In the genomic region with DNA sequence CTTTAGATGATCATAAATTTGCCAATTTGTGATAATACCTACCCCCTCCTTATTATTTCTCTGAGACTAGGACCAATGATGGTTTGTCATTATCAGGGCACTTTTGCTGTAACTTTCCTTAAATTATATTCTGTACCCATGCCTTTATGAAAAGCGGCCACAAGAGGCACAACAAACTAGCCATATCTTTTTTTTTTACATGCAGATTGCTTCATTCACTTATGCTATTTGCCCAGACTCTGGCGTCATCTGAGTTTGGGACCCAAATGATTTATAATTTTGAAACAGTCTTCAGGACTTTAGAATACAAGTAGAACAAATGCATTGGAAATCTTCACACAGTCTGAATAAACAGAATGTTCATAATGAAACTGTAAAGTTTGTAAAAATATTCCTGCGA, we compare ENCODE assay signal across 16 cellular contexts.
A peak's percentile ranks its signal among the peaks of the same experiment; 100 is the strongest.
DNase-seq lines count a peak whose midpoint lies in the region; ATAC-seq and TF ChIP-seq lines count a peak whose summit lies in the region.
"Had no signal": no experiment of that assay in that cellular context is flagged by ENCODE, and none has a peak within 500 bp of the region (broad histone marks: within the 10 kb centered on the region; RNA-seq: fewer than 3 reads in every experiment).

No MANE protein-coding gene starts in this region.

- DNase-seq in GM06990 (ENCODE audit: extremely low read depth, insufficient read length) (no peak), LNCaP clone FGC (ENCODE audit: low read depth) (no peak), neural crest cell (ENCODE audit: low read depth, low spot score) (no peak), gastrocnemius medialis (no peak)
- DNase-seq: activated effector memory CD4-positive, alpha-beta T cell treated with Interleukin-2 at 50 U/mL for 16 hours; GDM1; left lung; NCI-H1092; NCI-H226; WERI-Rb-1 had no signal

- TF ChIP-seq POLR2A in gastrocnemius medialis (IDR thresholded peaks at IDR 0.05): no peak

- in situ Hi-C loops in gastrocnemius medialis (cut with MboI; ENCODE audit: low sequenced_read_pairs in 4 of 4): no loop called here

- H3K27ac ChIP-seq in VCaP (no peak overlapping the region), gastrocnemius medialis (no peak overlapping the region)
- H3K27ac ChIP-seq: esophagus muscularis mucosa, left lung, WERI-Rb-1 had no signal

- no peaks in the 10 kb centered on the region for H3K27me3 Mint-ChIP-seq in neural crest cell (ENCODE audit: low read depth)
- H3K27me3 Mint-ChIP-seq: dendritic cell treated with granulocyte-macrophage colony-stimulating factor and Interleukin-4, amounts not matched to agents 40 ng/mL and 50 ng/mL, for 4 days; progenitor cell of endocrine pancreas had no signal

- H3K4me1 ChIP-seq in gastrocnemius medialis: no peaks in the 10 kb centered on the region
- H3K4me1 ChIP-seq: esophagus muscularis mucosa had no signal

- no peaks in the 10 kb centered on the region for H3K9me3 Mint-ChIP-seq in neural crest cell

- H3K4me3 Mint-ChIP-seq in neural crest cell: no peak overlapping the region
- H3K4me3 Mint-ChIP-seq: dendritic cell treated with granulocyte-macrophage colony-stimulating factor and Interleukin-4, amounts not matched to agents 40 ng/mL and 50 ng/mL, for 4 days had no signal

- no peak for ATAC-seq in GM19452 (IDR thresholded peaks at IDR 0.05; ENCODE audit: unreplicated experiment)
- no peak for ATAC-seq in gastrocnemius medialis
- no peak for ATAC-seq in HG02798 (IDR thresholded peaks at IDR 0.05; ENCODE audit: poor library complexity, unreplicated experiment)
- ATAC-seq: left lung had no signal

- H3K36me3 Mint-ChIP-seq in neural crest cell (ENCODE audit: low read depth): no peaks in the 10 kb centered on the region

- no peak overlapping the region for H3K4me3 ChIP-seq in GM06990 (replicated peaks; ENCODE audit: low read depth, low read length)
- no peak overlapping the region for H3K4me3 ChIP-seq in LNCaP clone FGC (ENCODE audit: low read depth, low read length)
- H3K4me3 ChIP-seq in gastrocnemius medialis: no peak overlapping the region
- H3K4me3 ChIP-seq: esophagus muscularis mucosa, left lung had no signal

- peak; percentile 27 for TF ChIP-seq CTCF in GM06990 (IDR thresholded peaks at IDR 0.05; ENCODE audit: insufficient read depth, low read length, poor library complexity, severe bottlenecking)
- peak; percentile 15; the same call in 1 of the 2 replicates for TF ChIP-seq CTCF in LNCaP clone FGC (IDR thresholded peaks at IDR 0.05; ENCODE audit: control insufficient read depth, extremely low read depth, insufficient read depth)
- peak; percentile 33; the same call in 1 of the 2 replicates for TF ChIP-seq CTCF in VCaP (conservative IDR thresholded peaks at IDR 0.05)
- peak; percentile 30 for TF ChIP-seq CTCF in neural crest cell (conservative IDR thresholded peaks at IDR 0.05)
- no peak for TF ChIP-seq CTCF in gastrocnemius medialis (IDR thresholded peaks at IDR 0.05 in 4 of 5, conservative IDR thresholded peaks at IDR 0.05 in 1 of 5)

- intact Hi-C loops in gastrocnemius medialis (cut with DNase I; ENCODE audit: low total_unique reads): no loop called here

- no peaks in the 10 kb centered on the region for H3K9me3 ChIP-seq in gastrocnemius medialis
- H3K9me3 ChIP-seq: esophagus muscularis mucosa, left lung had no signal

- H3K4me1 Mint-ChIP-seq in neural crest cell: peaks cover 4% of the 10 kb centered on the region

- no peak overlapping the region for H3K27ac Mint-ChIP-seq in neural crest cell (ENCODE audit: unreplicated experiment)
- H3K27ac Mint-ChIP-seq: dendritic cell treated with granulocyte-macrophage colony-stimulating factor and Interleukin-4, amounts not matched to agents 40 ng/mL and 50 ng/mL, for 4 days; progenitor cell of endocrine pancreas had no signal

- no peaks in the 10 kb centered on the region for H3K27me3 ChIP-seq in GM06990 (replicated peaks; ENCODE audit: control insufficient read depth, insufficient read depth, low read length)
- no peaks in the 10 kb centered on the region for H3K27me3 ChIP-seq in gastrocnemius medialis
- H3K27me3 ChIP-seq: esophagus muscularis mucosa, left lung had no signal

- H3K36me3 ChIP-seq in GM06990 (ENCODE audit: control insufficient read depth, insufficient read depth, low read length) (no peaks in the 10 kb centered on the region), gastrocnemius medialis (no peaks in the 10 kb centered on the region)
- H3K36me3 ChIP-seq: esophagus muscularis mucosa, left lung, WERI-Rb-1 had no signal

Comparison
In these comparisons a context has a peak if more than half of its experiments do, and no peak if none do; other contexts are left out.
1. CTCF ChIP-seq: peak in GM06990 (single experiment), LNCaP clone FGC (single experiment), VCaP (single experiment) and neural crest cell (single experiment); none in gastrocnemius medialis (0 of 5).